In genomic region chr2:151637284-151637781, GRCh38 we compare ENCODE assay signal across 9 cellular contexts.
DNase-seq lines count a peak whose midpoint lies in the region; ATAC-seq and TF ChIP-seq lines count a peak whose summit lies in the region.
"Had no signal": no experiment of that assay in that cellular context is flagged by ENCODE, and none has a peak within 500 bp of the region (broad histone marks: within the 10 kb centered on the region; RNA-seq: fewer than 3 reads in every experiment).

No MANE protein-coding gene starts in this region.

- H3K4me1 Mint-ChIP-seq in activated naive CD8-positive, alpha-beta T cell treated with anti-CD3 and anti-CD28 coated beads, Interleukin-2, amount 50 U/mL, for 24 hours = peaks cover 32% of the 10 kb centered on the region

- no peaks in the 10 kb centered on the region for H3K9me3 ChIP-seq in PC-3 (ENCODE audit: low read length)

- no peak overlapping the region for H3K27ac ChIP-seq in PC-3 (ENCODE audit: low read length)
- H3K27ac ChIP-seq: cardiac muscle cell had no signal

- H3K9ac ChIP-seq in PC-3 (ENCODE audit: low read length) = no peak overlapping the region

- BruUV-seq in PC-3 (replicated peaks; lab: Mats Ljungman, UMichigan) = no TSS peak

- H3K36me3 ChIP-seq in PC-3 (ENCODE audit: low read depth, low read length) = no peaks in the 10 kb centered on the region
- H3K36me3 ChIP-seq: cardiac muscle cell had no signal

- H4K20me1 ChIP-seq in PC-3 (ENCODE audit: low read length) = no peaks in the 10 kb centered on the region

- DNase-seq in GM12865 (ENCODE audit: low read depth) (peak; percentile 64), T-helper 1 cell (peak; percentile 15 to 88 (median 29)), PC-3 (no peak), HPDE6-E6E7 (ENCODE audit: extremely low spot score) (no peak), H4 (ENCODE audit: low spot score) (no peak)
- DNase-seq in activated naive CD8-positive, alpha-beta T cell treated with anti-CD3 and anti-CD28 coated beads, Interleukin-2, amount 50 U/mL, for 24 hours = peak; percentile 57
- peak; percentile 19 to 24 for DNase-seq in stimulated activated CD4-positive, alpha-beta T cell treated with anti-CD3 and anti-CD28 coated beads, Interleukin-2, amount 100 ng/mL, for 48 hours

- no peaks in the 10 kb centered on the region for H3K27me3 Mint-ChIP-seq in activated naive CD8-positive, alpha-beta T cell treated with anti-CD3 and anti-CD28 coated beads, Interleukin-2, amount 50 U/mL, for 24 hours

- TF ChIP-seq CTCF in GM12865 (IDR thresholded peaks at IDR 0.05; ENCODE audit: insufficient read depth, low read depth, low read length, missing control alignments) (no peak), PC-3 (conservative IDR thresholded peaks at IDR 0.05; ENCODE audit: low read depth, low read length) (no peak)

- peaks cover 6% of the 10 kb centered on the region; the same call in 1 of the 2 replicates for H3K4me1 ChIP-seq in PC-3 (ENCODE audit: insufficient read depth, low read length)

- CTCF ChIA-PET in PC-3 (lab: Charles Lee) = no interaction called here

- ATAC-seq in HG02798 (IDR thresholded peaks at IDR 0.05; ENCODE audit: poor library complexity, unreplicated experiment) (peak; percentile 73), PC-3 (no peak)
- peak; percentile 99 for ATAC-seq in activated naive CD8-positive, alpha-beta T cell treated with anti-CD3 and anti-CD28 coated beads, Interleukin-2, amount 50 U/mL, for 24 hours

- no peaks in the 10 kb centered on the region for H3K27me3 ChIP-seq in PC-3 (ENCODE audit: low read length)
- H3K27me3 ChIP-seq: cardiac muscle cell had no signal

- no peak overlapping the region for H3K4me2 ChIP-seq in PC-3 (ENCODE audit: low read length)

- no peaks in the 10 kb centered on the region for H3F3A ChIP-seq in PC-3 (ENCODE audit: low read length, unreplicated experiment)

- intact Hi-C loops in PC-3 (cut with micrococcal nuclease) = no loop called here

- H3K9me3 Mint-ChIP-seq in activated naive CD8-positive, alpha-beta T cell treated with anti-CD3 and anti-CD28 coated beads, Interleukin-2, amount 50 U/mL, for 24 hours = peaks cover 3% of the 10 kb centered on the region

- peak overlapping the region; percentile 37 for H3K4me3 Mint-ChIP-seq in activated naive CD8-positive, alpha-beta T cell treated with anti-CD3 and anti-CD28 coated beads, Interleukin-2, amount 50 U/mL, for 24 hours

- no peaks in the 10 kb centered on the region for H3K9me2 ChIP-seq in PC-3 (replicated peaks; ENCODE audit: low read length)

- no peak overlapping the region for H2AFZ ChIP-seq in PC-3 (ENCODE audit: low read length)

- peaks cover 4% of the 10 kb centered on the region for H3K36me3 Mint-ChIP-seq in activated naive CD8-positive, alpha-beta T cell treated with anti-CD3 and anti-CD28 coated beads, Interleukin-2, amount 50 U/mL, for 24 hours (ENCODE audit: low read depth)

- H3K79me2 ChIP-seq in PC-3 (ENCODE audit: low read length) = no peaks in the 10 kb centered on the region

- peak overlapping the region; percentile 86 for H3K27ac Mint-ChIP-seq in activated naive CD8-positive, alpha-beta T cell treated with anti-CD3 and anti-CD28 coated beads, Interleukin-2, amount 50 U/mL, for 24 hours

- POLR2A ChIA-PET in PC-3 (lab: Charles Lee; ENCODE audit: unreplicated experiment) = no interaction called here

- H3K4me3 ChIP-seq in GM12865 (ENCODE audit: low read depth, low read length) (no peak overlapping the region), PC-3 (ENCODE audit: low read length) (no peak overlapping the region)
- H3K4me3 ChIP-seq: cardiac muscle cell had no signal

Comparison
In these comparisons a context has a peak if more than half of its experiments do, and no peak if none do; other contexts are left out.
1. DNase-seq: peak in GM12865 (single experiment), T-helper 1 cell (5 of 5), activated naive CD8-positive, alpha-beta T cell treated with anti-CD3 and anti-CD28 coated beads, Interleukin-2, amount 50 U/mL, for 24 hours (single experiment) and stimulated activated CD4-positive, alpha-beta T cell treated with anti-CD3 and anti-CD28 coated beads, Interleukin-2, amount 100 ng/mL, for 48 hours (2 of 2); none in PC-3 (single experiment), HPDE6-E6E7 (single experiment) and H4 (single experiment).